In genomic region chr3:42276419-42277132, GRCh38 we compare ENCODE assay signal across 16 cellular contexts. TPM values are rescaled to one million over a fixed set of nuclear protein-coding genes. Genes with fewer than 3 reads are reported as not detected.
DNase-seq lines count a peak whose midpoint lies in the region; ATAC-seq and TF ChIP-seq lines count a peak whose summit lies in the region.
"Had no signal": no experiment of that assay in that cellular context is flagged by ENCODE, and none has a peak within 500 bp of the region (broad histone marks: within the 10 kb centered on the region; RNA-seq: fewer than 3 reads in every experiment).

No MANE protein-coding gene starts in this region.

- POLR2A ChIA-PET in GM10248 (lab: Yijun Ruan, JAX) = no interaction called here

- no peak overlapping the region for H3K27ac Mint-ChIP-seq in activated naive CD8-positive, alpha-beta T cell treated with anti-CD3 and anti-CD28 coated beads, Interleukin-2, amount 50 U/mL, for 24 hours
- H3K27ac Mint-ChIP-seq in endothelial cell (ENCODE audit: unreplicated experiment) (no peak overlapping the region), osteocyte (ENCODE audit: unreplicated experiment) (no peak overlapping the region)
- H3K27ac Mint-ChIP-seq: activated B cell treated with CpG ODN at 0.5 μM for 24 hours, memory B cell had no signal

- peaks cover 2% of the 10 kb centered on the region for H3K27me3 Mint-ChIP-seq in activated naive CD8-positive, alpha-beta T cell treated with anti-CD3 and anti-CD28 coated beads, Interleukin-2, amount 50 U/mL, for 24 hours
- H3K27me3 Mint-ChIP-seq in endothelial cell (ENCODE audit: unreplicated experiment) (peaks cover 5% of the 10 kb centered on the region), osteocyte (ENCODE audit: unreplicated experiment) (peaks cover 3% of the 10 kb centered on the region)
- H3K27me3 Mint-ChIP-seq: memory B cell had no signal

- no peak overlapping the region for H3K4me3 Mint-ChIP-seq in activated naive CD8-positive, alpha-beta T cell treated with anti-CD3 and anti-CD28 coated beads, Interleukin-2, amount 50 U/mL, for 24 hours
- no peak overlapping the region for H3K4me3 Mint-ChIP-seq in endothelial cell (ENCODE audit: unreplicated experiment)
- no peak overlapping the region for H3K4me3 Mint-ChIP-seq in osteocyte (ENCODE audit: unreplicated experiment)
- H3K4me3 Mint-ChIP-seq: activated B cell treated with CpG ODN at 0.5 μM for 24 hours; activated T-cell treated with anti-CD3 and anti-CD28 coated beads, Interleukin-2, amount 50 U/mL, for 4 hours; memory B cell had no signal

- H3K9me3 Mint-ChIP-seq in activated naive CD8-positive, alpha-beta T cell treated with anti-CD3 and anti-CD28 coated beads, Interleukin-2, amount 50 U/mL, for 24 hours = peaks cover 26% of the 10 kb centered on the region
- peaks cover 22% of the 10 kb centered on the region for H3K9me3 Mint-ChIP-seq in endothelial cell (ENCODE audit: unreplicated experiment)
- no peaks in the 10 kb centered on the region for H3K9me3 Mint-ChIP-seq in osteocyte (ENCODE audit: unreplicated experiment)

- TF ChIP-seq CTCF in GM10248 (IDR thresholded peaks at IDR 0.05; ENCODE audit: control extremely low read depth, extremely low read depth, low read depth, missing control alignments) = no peak
- no peak for TF ChIP-seq CTCF in endothelial cell (IDR thresholded peaks at IDR 0.05; ENCODE audit: unreplicated experiment)
- no peak for TF ChIP-seq CTCF in osteocyte (IDR thresholded peaks at IDR 0.05)

- CTCF ChIA-PET in GM10248 (lab: Yijun Ruan, JAX) = no interaction called here

- peaks cover 3% of the 10 kb centered on the region for H3K4me1 Mint-ChIP-seq in activated naive CD8-positive, alpha-beta T cell treated with anti-CD3 and anti-CD28 coated beads, Interleukin-2, amount 50 U/mL, for 24 hours
- H3K4me1 Mint-ChIP-seq in endothelial cell (ENCODE audit: unreplicated experiment) (no peaks in the 10 kb centered on the region), osteocyte (ENCODE audit: unreplicated experiment) (no peaks in the 10 kb centered on the region)
- H3K4me1 Mint-ChIP-seq: activated B cell treated with CpG ODN at 0.5 μM for 24 hours had no signal

- ATAC-seq in GM19372 (IDR thresholded peaks at IDR 0.05; ENCODE audit: low read depth, unreplicated experiment) (peak; percentile 78), HG02623 (IDR thresholded peaks at IDR 0.05; ENCODE audit: unreplicated experiment) (peak; percentile 89), HG03342 (IDR thresholded peaks at IDR 0.05; ENCODE audit: unreplicated experiment) (peak; percentile 76), SK-N-SH treated with all-trans-retinoic acid at 6 μM for 48 hours (no peak)
- no peak for ATAC-seq in activated naive CD8-positive, alpha-beta T cell treated with anti-CD3 and anti-CD28 coated beads, Interleukin-2, amount 50 U/mL, for 24 hours
- ATAC-seq: activated T-cell treated with anti-CD3 and anti-CD28 coated beads, Interleukin-2, amount 50 U/mL, for 4 hours had no signal

- DNase-seq in GM10248 (ENCODE audit: extremely low spot score) (peak; percentile 36), endothelial cell (ENCODE audit: low spot score) (no peak), osteocyte (ENCODE audit: extremely low spot score, unreplicated experiment) (no peak)
- no peak for DNase-seq in activated naive CD8-positive, alpha-beta T cell treated with anti-CD3 and anti-CD28 coated beads, Interleukin-2, amount 50 U/mL, for 24 hours
- DNase-seq: activated B cell treated with CpG ODN at 0.5 μM for 24 hours; activated T-cell treated with anti-CD3 and anti-CD28 coated beads, Interleukin-2, amount 50 U/mL, for 4 hours; hypothalamus; NCI-H446 treated with DMSO at 0.1 percent for 48 hours; stimulated activated CD4-positive, alpha-beta T cell treated with anti-CD3 and anti-CD28 coated beads, Interleukin-2, amount 100 ng/mL, for 24 hours; stimulated activated naive CD4-positive, alpha-beta T cell treated with Interleukin-2 at 50 U/mL for 16 hours had no signal

- H3K36me3 Mint-ChIP-seq in activated naive CD8-positive, alpha-beta T cell treated with anti-CD3 and anti-CD28 coated beads, Interleukin-2, amount 50 U/mL, for 24 hours (ENCODE audit: low read depth) = no peaks in the 10 kb centered on the region
- H3K36me3 Mint-ChIP-seq in endothelial cell (ENCODE audit: low read depth, unreplicated experiment) (peaks cover 11% of the 10 kb centered on the region), osteocyte (ENCODE audit: unreplicated experiment) (no peaks in the 10 kb centered on the region)

TF ChIP-seq in SK-N-SH treated with all-trans-retinoic acid at 6 μM for 48 hours, 23 proteins besides CTCF, POLR2A, EP300 and RAD21 (continues in another document):
- TF ChIP-seq RARB (CRISPR knock-in tag; IDR thresholded peaks at IDR 0.05) (no peak), ZNF8 (CRISPR knock-in tag; IDR thresholded peaks at IDR 0.05) (no peak), ARNTL (CRISPR knock-in tag; IDR thresholded peaks at IDR 0.05; ENCODE audit: borderline replicate concordance, low read depth) (no peak), ZFP30 (CRISPR knock-in tag; IDR thresholded peaks at IDR 0.05) (no peak), OSR1 (CRISPR knock-in tag; IDR thresholded peaks at IDR 0.05) (no peak), TCF4 (CRISPR knock-in tag; IDR thresholded peaks at IDR 0.05; ENCODE audit: borderline replicate concordance) (no peak), GLIS3 (CRISPR knock-in tag; IDR thresholded peaks at IDR 0.05) (no peak), TOX (CRISPR knock-in tag; IDR thresholded peaks at IDR 0.05; ENCODE audit: borderline replicate concordance) (no peak), ZFP3 (CRISPR knock-in tag; IDR thresholded peaks at IDR 0.05) (no peak), SNAI2 (CRISPR knock-in tag; IDR thresholded peaks at IDR 0.05) (no peak), TSHZ2 (CRISPR knock-in tag; IDR thresholded peaks at IDR 0.05) (no peak), CSDC2 (CRISPR knock-in tag; IDR thresholded peaks at IDR 0.05) (no peak), PPARA (CRISPR knock-in tag; IDR thresholded peaks at IDR 0.05; ENCODE audit: borderline replicate concordance) (no peak), BACH2 (CRISPR knock-in tag; IDR thresholded peaks at IDR 0.05; ENCODE audit: borderline replicate concordance) (no peak)
- TF ChIP-seq, protein P1, sequence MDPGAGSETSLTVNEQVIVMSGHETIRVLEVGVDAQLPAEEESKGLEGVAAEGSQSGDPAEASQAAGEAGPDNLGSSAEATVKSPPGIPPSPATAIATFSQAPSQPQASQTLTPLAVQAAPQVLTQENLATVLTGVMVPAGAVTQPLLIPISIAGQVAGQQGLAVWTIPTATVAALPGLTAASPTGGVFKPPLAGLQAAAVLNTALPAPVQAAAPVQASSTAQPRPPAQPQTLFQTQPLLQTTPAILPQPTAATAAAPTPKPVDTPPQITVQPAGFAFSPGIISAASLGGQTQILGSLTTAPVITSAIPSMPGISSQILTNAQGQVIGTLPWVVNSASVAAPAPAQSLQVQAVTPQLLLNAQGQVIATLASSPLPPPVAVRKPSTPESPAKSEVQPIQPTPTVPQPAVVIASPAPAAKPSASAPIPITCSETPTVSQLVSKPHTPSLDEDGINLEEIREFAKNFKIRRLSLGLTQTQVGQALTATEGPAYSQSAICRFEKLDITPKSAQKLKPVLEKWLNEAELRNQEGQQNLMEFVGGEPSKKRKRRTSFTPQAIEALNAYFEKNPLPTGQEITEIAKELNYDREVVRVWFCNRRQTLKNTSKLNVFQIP (CRISPR knock-in tag; IDR thresholded peaks at IDR 0.05; ENCODE audit: borderline replicate concordance, low read depth) = no peak
- TF ChIP-seq, protein P2, sequence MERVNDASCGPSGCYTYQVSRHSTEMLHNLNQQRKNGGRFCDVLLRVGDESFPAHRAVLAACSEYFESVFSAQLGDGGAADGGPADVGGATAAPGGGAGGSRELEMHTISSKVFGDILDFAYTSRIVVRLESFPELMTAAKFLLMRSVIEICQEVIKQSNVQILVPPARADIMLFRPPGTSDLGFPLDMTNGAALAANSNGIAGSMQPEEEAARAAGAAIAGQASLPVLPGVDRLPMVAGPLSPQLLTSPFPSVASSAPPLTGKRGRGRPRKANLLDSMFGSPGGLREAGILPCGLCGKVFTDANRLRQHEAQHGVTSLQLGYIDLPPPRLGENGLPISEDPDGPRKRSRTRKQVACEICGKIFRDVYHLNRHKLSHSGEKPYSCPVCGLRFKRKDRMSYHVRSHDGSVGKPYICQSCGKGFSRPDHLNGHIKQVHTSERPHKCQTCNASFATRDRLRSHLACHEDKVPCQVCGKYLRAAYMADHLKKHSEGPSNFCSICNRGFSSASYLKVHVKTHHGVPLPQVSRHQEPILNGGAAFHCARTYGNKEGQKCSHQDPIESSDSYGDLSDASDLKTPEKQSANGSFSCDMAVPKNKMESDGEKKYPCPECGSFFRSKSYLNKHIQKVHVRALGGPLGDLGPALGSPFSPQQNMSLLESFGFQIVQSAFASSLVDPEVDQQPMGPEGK (CRISPR knock-in tag; IDR thresholded peaks at IDR 0.05; ENCODE audit: borderline replicate concordance) = no peak

RNA-seq across cellular contexts. Expression of gene CCK, which starts 10.6 kb away (rescaled TPM):
- not detected for total RNA-seq in endothelial cell (ENCODE audit: unreplicated experiment)
- not detected in 2 replicates for total RNA-seq in osteocyte
- total RNA-seq: activated B cell treated with CpG ODN at 0.5 μM for 24 hours; activated T-cell treated with anti-CD3 and anti-CD28 coated beads, Interleukin-2, amount 50 U/mL, for 4 hours; SJSA1 had no signal

Comparison
In these comparisons a context has a peak if more than half of its experiments do, and no peak if none do; other contexts are left out.
1. ATAC-seq: peak in GM19372 (single experiment), HG02623 (single experiment) and HG03342 (single experiment); none in SK-N-SH treated with all-trans-retinoic acid at 6 μM for 48 hours (single experiment) and activated naive CD8-positive, alpha-beta T cell treated with anti-CD3 and anti-CD28 coated beads, Interleukin-2, amount 50 U/mL, for 24 hours (single experiment).